17 cellular contexts compared by ENCODE assay signal in the genomic region with DNA sequence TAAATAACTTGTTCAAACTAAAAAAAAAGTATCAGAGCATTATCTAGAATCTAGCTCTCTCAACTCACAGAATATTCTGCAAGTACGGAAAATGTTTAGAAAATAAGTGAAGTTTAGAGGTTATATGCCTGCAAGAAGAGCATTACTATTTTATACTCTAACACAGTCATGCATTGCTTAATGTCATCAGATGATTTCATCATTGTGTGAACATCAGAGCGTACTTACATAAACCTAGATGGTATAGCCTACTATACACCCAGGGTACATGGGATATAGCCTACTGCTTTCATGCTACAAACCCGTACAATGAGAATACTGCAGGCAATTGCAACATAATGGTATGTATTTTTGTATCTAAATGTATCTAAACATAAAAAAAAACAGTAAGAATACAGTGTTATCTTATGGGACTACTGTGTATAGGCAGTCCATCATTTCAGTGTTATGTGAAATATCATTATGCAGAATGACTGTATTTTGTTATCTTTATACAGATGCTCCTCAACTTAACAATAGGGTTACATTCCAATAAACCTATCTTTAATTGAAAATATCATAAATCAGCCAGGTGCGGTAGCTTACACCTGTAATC. TPM values are rescaled to one million over a fixed set of nuclear protein-coding genes. Genes with fewer than 3 reads are reported as not detected.
A peak's percentile ranks its signal among the peaks of the same experiment; 100 is the strongest.
DNase-seq lines count a peak whose midpoint lies in the region; ATAC-seq and TF ChIP-seq lines count a peak whose summit lies in the region.
"Had no signal": no experiment of that assay in that cellular context is flagged by ENCODE, and none has a peak within 500 bp of the region (broad histone marks: within the 10 kb centered on the region; RNA-seq: fewer than 3 reads in every experiment).

No MANE protein-coding gene starts in this region.

- peaks cover 76% of the 10 kb centered on the region for H4K20me1 ChIP-seq in IMR-90 (ENCODE audit: insufficient read depth, low read length)

- H3K4me2 ChIP-seq in IMR-90 (ENCODE audit: low read depth, low read length), result no peak overlapping the region

- no peak overlapping the region for H2BK120ac ChIP-seq in IMR-90 (ENCODE audit: low read depth, low read length)

- H2AK5ac ChIP-seq in IMR-90 (ENCODE audit: low read depth, low read length), result no peak overlapping the region

- peaks cover 7% of the 10 kb centered on the region for H3K4me1 ChIP-seq in IMR-90 (ENCODE audit: control insufficient read depth, insufficient read depth, low read length)

- H3K9ac ChIP-seq in IMR-90 (ENCODE audit: low read depth, low read length), result no peak overlapping the region

- peaks cover 7% of the 10 kb centered on the region; the same call in 1 of the 2 replicates for H3K9me1 ChIP-seq in IMR-90 (ENCODE audit: insufficient read depth, low read length)

- in situ Hi-C loops in IMR-90 (cut with MboI; ENCODE audit: low sequenced_read_pairs), result no loop called here

- H3K18ac ChIP-seq in IMR-90 (ENCODE audit: low read depth, low read length), result no peak overlapping the region

- peak; percentile 64 for DNase-seq in IMR-90
- peak; percentile 10 for DNase-seq in SW480 (ENCODE audit: low spot score)
- DNase-seq in fibroblast of peridontal ligament (ENCODE audit: extremely low read depth), result peak; percentile 38
- peak; percentile 47 for DNase-seq in skeletal muscle cell (ENCODE audit: low read depth)
- no peak for DNase-seq in SW 1271 (lab: John Stamatoyannopoulos, UW)
- no peak for DNase-seq in NCI-H774 (lab: John Stamatoyannopoulos, UW)
- DNase-seq: activated CD4-positive, alpha-beta T cell treated with anti-CD3 and anti-CD28 coated beads for 4 hours; activated T-cell treated with anti-CD3 and anti-CD28 coated beads, Interleukin-2, amount 50 U/mL, for 4 hours; amniotic stem cell; CD8-positive, alpha-beta T cell; dorsolateral prefrontal cortex; glutamatergic neuron; naive B cell; NCI-H2081 treated with DMSO at 0.1 percent for 48 hours; NK-92 treated with Interleukin-12 subunit alpha and Interleukin-12 subunit beta, amount 100 ng/mL, for 24 hours; stimulated activated naive CD8-positive, alpha-beta T cell treated with anti-CD3 and anti-CD28 coated beads, Interleukin-15, amount 100 ng/mL, for 72 hours had no signal

- no peak for TF ChIP-seq RAD21 in IMR-90 (IDR thresholded peaks at IDR 0.05; ENCODE audit: low read length)

- H3K79me1 ChIP-seq in IMR-90 (ENCODE audit: low read depth in 1 of 2, low read length in 2 of 2), result peaks cover 0 to 20% of the 10 kb centered on the region in 2 experiments; a peak in 2 of 4 replicates

- H2AFZ ChIP-seq in IMR-90 (replicated peaks; ENCODE audit: low read length, poor library complexity), result no peak overlapping the region

- no peaks in the 10 kb centered on the region for H3K36me3 ChIP-seq in IMR-90 (ENCODE audit: control insufficient read depth, insufficient read depth, low read length)

- H3K27me3 ChIP-seq in IMR-90 (ENCODE audit: control insufficient read depth, insufficient read depth, low read length), result no peaks in the 10 kb centered on the region
- H3K27me3 ChIP-seq: dorsolateral prefrontal cortex had no signal

- no peak overlapping the region for H2BK15ac ChIP-seq in IMR-90 (ENCODE audit: low read depth, low read length)

- no peak for ATAC-seq in IMR-90 (ENCODE audit: low read depth)
- ATAC-seq in HG03175 (IDR thresholded peaks at IDR 0.05; ENCODE audit: unreplicated experiment), result no peak
- ATAC-seq: activated T-cell treated with anti-CD3 and anti-CD28 coated beads, Interleukin-2, amount 50 U/mL, for 4 hours; CD8-positive, alpha-beta T cell; stimulated activated naive CD8-positive, alpha-beta T cell treated with anti-CD3 and anti-CD28 coated beads, Interleukin-15, amount 100 ng/mL, for 72 hours had no signal

- no peak overlapping the region for H3K23ac ChIP-seq in IMR-90 (ENCODE audit: low read depth, low read length)

- BruUV-seq in IMR-90 (replicated peaks; lab: Mats Ljungman, UMichigan), result no TSS peak

- H4K91ac ChIP-seq in IMR-90 (ENCODE audit: insufficient read depth, low read depth, low read length), result no peak overlapping the region

- no peak overlapping the region for H2BK5ac ChIP-seq in IMR-90 (ENCODE audit: low read depth, low read length, poor library complexity, severe bottlenecking)

- no peak overlapping the region for H2AK9ac ChIP-seq in IMR-90 (replicated peaks; ENCODE audit: low read depth, low read length, poor library complexity)

- WGBS in IMR-90 (ENCODE audit: extremely low coverage in 2 of 2, insufficient read length in 1 of 2), 2 experiments, result no CpG with 5 or more reads among the region's 4 CpGs

- H3K4me3 ChIP-seq in IMR-90 (ENCODE audit: insufficient read depth, low read depth, low read length), result no peak overlapping the region
- H3K4me3 ChIP-seq in skeletal muscle cell (ENCODE audit: low read depth, low read length), result no peak overlapping the region
- H3K4me3 ChIP-seq: dorsolateral prefrontal cortex had no signal

- no peak for TF ChIP-seq CTCF in IMR-90 (conservative IDR thresholded peaks at IDR 0.05; ENCODE audit: low read depth, low read length)

- H3K56ac ChIP-seq in IMR-90 (ENCODE audit: extremely low read depth, insufficient read depth, low read length), result no peak overlapping the region

- dilution Hi-C loops in IMR-90 (cut with HindIII; ENCODE audit: low sequenced_read_pairs, unreplicated experiment), result no loop called here

- TF ChIP-seq POLR2A in IMR-90 (IDR thresholded peaks at IDR 0.05; ENCODE audit: low read depth, low read length), result no peak

- H3K4ac ChIP-seq in IMR-90 (ENCODE audit: low read depth, low read length), result no peak overlapping the region

- no peak overlapping the region for H4K8ac ChIP-seq in IMR-90 (ENCODE audit: low read depth in 2 of 2, low read length in 2 of 2)

- no peak overlapping the region for H2BK20ac ChIP-seq in IMR-90 (ENCODE audit: low read depth, low read length)

- no peak overlapping the region for H3K14ac ChIP-seq in IMR-90 (replicated peaks; ENCODE audit: low read depth, low read length)

- H4K5ac ChIP-seq in IMR-90 (ENCODE audit: low read depth, low read length), result no peak overlapping the region

- intact Hi-C loops in IMR-90 (cut with micrococcal nuclease), result loop anchor here (10.0 kb wide), 1 partner anchor 437 kb away; no protein-coding TSS in a partner anchor

- POLR2A ChIA-PET in IMR-90 (lab: Charles Lee; ENCODE audit: unreplicated experiment), result no interaction called here

- CTCF ChIA-PET in IMR-90 (lab: Yijun Ruan, JAX), result no interaction called here

- H3K9me3 ChIP-seq in IMR-90 (ENCODE audit: control insufficient read depth, insufficient read depth, low read length), result no peaks in the 10 kb centered on the region

- H3K27ac ChIP-seq in IMR-90 (ENCODE audit: insufficient read depth, low read length), result peak overlapping the region; percentile 16; the same call in 1 of the 2 replicates
- H3K27ac ChIP-seq: dorsolateral prefrontal cortex had no signal

TF ChIP-seq in IMR-90, 13 proteins besides CTCF, POLR2A, EP300 and RAD21:
- TF ChIP-seq CHD1 (IDR thresholded peaks at IDR 0.05; ENCODE audit: low read depth, low read length) (no peak), MAFK (IDR thresholded peaks at IDR 0.05; ENCODE audit: low read depth, low read length) (no peak), MAZ (IDR thresholded peaks at IDR 0.05; ENCODE audit: borderline replicate concordance, low read depth, low read length) (no peak), MXI1 (IDR thresholded peaks at IDR 0.05; ENCODE audit: borderline replicate concordance, low read depth, low read length) (no peak), SMC3 (IDR thresholded peaks at IDR 0.05; ENCODE audit: low read depth, low read length) (no peak), FOS (IDR thresholded peaks at IDR 0.05; ENCODE audit: low read depth, low read length) (no peak), CEBPB (IDR thresholded peaks at IDR 0.05; ENCODE audit: low read depth, low read length) (peak; percentile 95), NFE2L2 (IDR thresholded peaks at IDR 0.05; ENCODE audit: low read depth, low read length) (no peak)
- TF ChIP-seq, protein P1, sequence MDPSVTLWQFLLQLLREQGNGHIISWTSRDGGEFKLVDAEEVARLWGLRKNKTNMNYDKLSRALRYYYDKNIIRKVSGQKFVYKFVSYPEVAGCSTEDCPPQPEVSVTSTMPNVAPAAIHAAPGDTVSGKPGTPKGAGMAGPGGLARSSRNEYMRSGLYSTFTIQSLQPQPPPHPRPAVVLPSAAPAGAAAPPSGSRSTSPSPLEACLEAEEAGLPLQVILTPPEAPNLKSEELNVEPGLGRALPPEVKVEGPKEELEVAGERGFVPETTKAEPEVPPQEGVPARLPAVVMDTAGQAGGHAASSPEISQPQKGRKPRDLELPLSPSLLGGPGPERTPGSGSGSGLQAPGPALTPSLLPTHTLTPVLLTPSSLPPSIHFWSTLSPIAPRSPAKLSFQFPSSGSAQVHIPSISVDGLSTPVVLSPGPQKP (IDR thresholded peaks at IDR 0.05; ENCODE audit: borderline replicate concordance, low read depth, low read length), result no peak
TF ChIP-seq in IMR-90: peak in this region for 1.

RNA-seq across cellular contexts. Expression of a gene that starts 6.0 kb away (rescaled TPM):
- total RNA-seq in IMR-90 (2012; rRNA removed), result 160 and 188 TPM in 2 replicates
- polyA plus RNA-seq in IMR-90 (2012; rRNA removed), result 63.5 and 91.1 TPM in 2 replicates
- 14.3 and 16.6 TPM in 2 replicates for polyA plus RNA-seq in IMR-90 (2012; cell fraction: cytosol; rRNA removed)
- polyA plus RNA-seq in IMR-90 (2012; cell fraction: nucleus; rRNA removed; ENCODE audit: low replicate concordance), result 5.6 and 63.7 TPM in 2 replicates

RNA-seq across cellular contexts. Expression of a gene that starts 46.2 kb away (rescaled TPM):
- 1.4 and 2.5 TPM in 2 replicates for total RNA-seq in IMR-90 (2012; rRNA removed)
- 0.46 and 0.86 TPM in 2 replicates for polyA plus RNA-seq in IMR-90 (2012; rRNA removed)
- 0.14 and 0.18 TPM in 2 replicates for polyA plus RNA-seq in IMR-90 (2012; cell fraction: cytosol; rRNA removed)
- 0.04 and 0.44 TPM in 2 replicates for polyA plus RNA-seq in IMR-90 (2012; cell fraction: nucleus; rRNA removed; ENCODE audit: low replicate concordance)

Comparison
In these comparisons a context has a peak if more than half of its experiments do, and no peak if none do; other contexts are left out.
1. DNase-seq: peak in IMR-90 (single experiment), SW480 (single experiment), fibroblast of peridontal ligament (single experiment) and skeletal muscle cell (single experiment); none in SW 1271 (0 of 2) and NCI-H774 (single experiment).